Comparison of ENCODE assay signal across 16 cellular contexts in the genomic region with DNA sequence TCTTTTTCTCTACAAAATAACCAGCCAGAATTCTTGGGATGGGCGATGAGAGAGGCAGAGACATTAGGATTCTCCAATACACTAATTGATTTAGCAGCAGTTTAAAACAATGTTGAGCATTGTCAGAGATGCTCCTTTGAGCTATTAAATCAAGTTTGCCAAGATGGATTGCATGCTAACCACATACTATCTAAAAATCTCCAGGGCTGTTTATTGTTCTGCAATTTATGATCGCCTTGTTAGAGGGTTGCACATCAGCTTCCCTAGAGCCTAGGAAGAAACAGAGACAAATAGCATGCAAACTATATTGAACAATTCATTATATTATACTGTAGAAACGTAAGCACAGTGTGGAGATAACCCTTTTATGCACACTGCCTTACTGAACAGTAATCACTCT.
DNase-seq lines count a peak whose midpoint lies in the region; ATAC-seq and TF ChIP-seq lines count a peak whose summit lies in the region.
"Had no signal": no experiment of that assay in that cellular context is flagged by ENCODE, and none has a peak within 500 bp of the region (broad histone marks: within the 10 kb centered on the region; RNA-seq: fewer than 3 reads in every experiment).

No MANE protein-coding gene starts in this region.

- H3K27ac ChIP-seq in prostate gland: no peak overlapping the region
- H3K27ac ChIP-seq in gastrocnemius medialis: no peak overlapping the region
- H3K27ac ChIP-seq: 22Rv1, BLaER1, HL-60 had no signal

- H3K36me3 ChIP-seq in prostate gland (no peaks in the 10 kb centered on the region), gastrocnemius medialis (no peaks in the 10 kb centered on the region)
- H3K36me3 ChIP-seq: BLaER1 had no signal

- H3K4me1 ChIP-seq in prostate gland (replicated peaks): no peaks in the 10 kb centered on the region
- no peaks in the 10 kb centered on the region for H3K4me1 ChIP-seq in gastrocnemius medialis
- H3K4me1 ChIP-seq: BLaER1 had no signal

- intact Hi-C loops in prostate gland (cut with DNase I): no loop called here
- intact Hi-C loops in gastrocnemius medialis (cut with DNase I; ENCODE audit: low total_unique reads): no loop called here

- WGBS in prostate gland: 39% methylated on average over 3 of the region's 3 CpGs

- no peak for ATAC-seq in gastrocnemius medialis
- ATAC-seq: GM23338 had no signal

- TF ChIP-seq CTCF in prostate gland (IDR thresholded peaks at IDR 0.05) (no peak), gastrocnemius medialis (IDR thresholded peaks at IDR 0.05 in 4 of 5, conservative IDR thresholded peaks at IDR 0.05 in 1 of 5) (no peak)

- H3K27me3 ChIP-seq in prostate gland (replicated peaks; ENCODE audit: insufficient read depth) (no peaks in the 10 kb centered on the region), gastrocnemius medialis (no peaks in the 10 kb centered on the region)
- H3K27me3 ChIP-seq: BLaER1 had no signal

- in situ Hi-C loops in gastrocnemius medialis (cut with MboI; ENCODE audit: low sequenced_read_pairs in 4 of 4): no loop called here

- DNase-seq in NOMO-1 treated with DMSO at 0.1 percent for 48 hours (lab: John Stamatoyannopoulos, UW; ENCODE audit: unreplicated experiment) (peak; percentile 31), NOMO-1 treated with dmso at 0.1 percent for 144 hours (lab: John Stamatoyannopoulos, UW; ENCODE audit: unreplicated experiment) (no peak), SK-N-DZ (ENCODE audit: low spot score) (peak; percentile 89), left kidney (ENCODE audit: low read depth, low spot score) (peak; percentile 4), prostate gland (ENCODE audit: low spot score) (no peak), gastrocnemius medialis (no peak), 8988T (no peak)
- DNase-seq: CD4-positive, alpha-beta memory T cell; DMS153; DMS79; GDM1; HCEC 1CT had no signal

- no peaks in the 10 kb centered on the region for H3K9me3 ChIP-seq in prostate gland
- H3K9me3 ChIP-seq in gastrocnemius medialis: no peaks in the 10 kb centered on the region
- H3K9me3 ChIP-seq: BLaER1 had no signal

- no peak for TF ChIP-seq POLR2A in prostate gland (IDR thresholded peaks at IDR 0.05)
- no peak for TF ChIP-seq POLR2A in gastrocnemius medialis (IDR thresholded peaks at IDR 0.05)

- H3K4me3 ChIP-seq in prostate gland (no peak overlapping the region), gastrocnemius medialis (no peak overlapping the region)
- H3K4me3 ChIP-seq: BLaER1, GM23338 had no signal

Comparison
In these comparisons a context has a peak if more than half of its experiments do, and no peak if none do; other contexts are left out.
1. DNase-seq: peak in NOMO-1 treated with DMSO at 0.1 percent for 48 hours (single experiment), SK-N-DZ (single experiment) and left kidney (single experiment); none in NOMO-1 treated with dmso at 0.1 percent for 144 hours (single experiment), prostate gland (single experiment), gastrocnemius medialis (0 of 2) and 8988T (single experiment).